Comparison of ENCODE assay signal across 25 cellular contexts in the genomic region with DNA sequence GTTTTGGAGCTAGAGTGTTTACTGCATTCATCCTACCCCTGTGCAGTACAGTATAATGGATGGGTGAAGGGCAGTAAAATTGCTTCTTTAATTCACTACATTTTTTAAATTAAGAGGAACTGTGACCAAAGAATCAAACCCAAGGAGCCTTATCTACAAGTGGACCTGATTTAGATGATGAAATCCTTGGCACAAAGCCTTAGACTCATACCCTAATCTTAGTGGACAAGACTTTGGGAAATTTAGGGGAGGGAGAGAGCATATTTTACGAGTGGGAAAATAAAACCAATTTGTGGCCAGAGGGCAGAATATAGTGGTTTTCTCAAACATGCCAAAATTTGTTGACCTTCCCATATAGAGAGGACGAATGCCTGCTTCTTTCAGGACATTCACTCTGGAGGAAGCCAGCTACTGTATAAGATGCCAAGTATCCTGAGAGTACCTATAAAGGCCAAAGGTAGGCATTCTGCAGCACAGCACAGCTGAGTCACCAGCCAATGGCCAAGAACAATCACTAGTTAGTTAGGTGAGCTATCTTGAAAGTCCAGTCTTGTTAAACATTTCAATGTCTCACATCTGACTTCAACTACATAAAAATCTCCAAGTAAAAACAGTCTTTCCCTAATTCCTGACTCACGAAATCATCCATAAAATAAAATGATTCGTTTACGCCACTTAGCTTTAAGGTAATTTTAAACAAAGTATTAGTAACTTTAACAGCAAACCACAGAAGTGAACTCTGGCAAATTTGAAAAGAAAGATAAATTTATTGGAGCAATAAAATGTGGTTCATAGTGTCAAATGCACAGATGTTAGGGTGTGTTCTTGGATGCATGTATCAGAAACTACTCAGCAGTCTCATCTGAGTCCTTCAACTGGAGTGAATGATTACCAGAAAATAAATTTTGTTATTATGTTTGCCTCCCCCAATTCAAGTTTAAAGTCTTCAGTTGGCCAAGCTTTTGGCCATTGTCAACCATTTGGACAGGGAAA.
DNase-seq lines count a peak whose midpoint lies in the region; ATAC-seq and TF ChIP-seq lines count a peak whose summit lies in the region.
"Had no signal": no experiment of that assay in that cellular context is flagged by ENCODE, and none has a peak within 500 bp of the region (broad histone marks: within the 10 kb centered on the region; RNA-seq: fewer than 3 reads in every experiment).

No MANE protein-coding gene starts in this region.

- TF ChIP-seq CTCF in AG09309 (IDR thresholded peaks at IDR 0.05; ENCODE audit: control insufficient read depth, insufficient read depth, low read depth, low read length, missing control alignments) = no peak
- TF ChIP-seq CTCF in epithelial cell of esophagus (IDR thresholded peaks at IDR 0.05; ENCODE audit: insufficient read depth, low read depth, low read length, missing control alignments) = no peak

- H3K4me3 ChIP-seq in AG09309 (ENCODE audit: control insufficient read depth, low read depth, low read length) = no peak overlapping the region
- no peak overlapping the region for H3K4me3 ChIP-seq in epithelial cell of esophagus (ENCODE audit: low read length)
- H3K4me3 ChIP-seq: lung, skin epidermis had no signal

- peak; percentile 35 for DNase-seq in AG09309 (ENCODE audit: low read depth)
- peak; percentile 61 for DNase-seq in OCI-M1 (lab: John Stamatoyannopoulos, UW)
- peak; percentile 50 for DNase-seq in epithelial cell of esophagus (ENCODE audit: low read depth)
- peak; percentile 61 for DNase-seq in left kidney (ENCODE audit: low read depth, low spot score)
- DNase-seq in NCI-H2196 (lab: John Stamatoyannopoulos, UW; ENCODE audit: unreplicated experiment) = no peak
- DNase-seq: activated CD4-positive, alpha-beta T cell treated with anti-CD3 and anti-CD28 coated beads, Interleukin-2, amount 10 ng/mL, durations not matched to agents 24 days and 14 days; activated CD8-positive, alpha-beta memory T cell treated with anti-CD3 and anti-CD28 coated beads for 24 hours; activated T-cell treated with anti-CD3 and anti-CD28 coated beads for 4 hours; anterior cingulate cortex; CD4-positive, CD25-positive, alpha-beta regulatory T cell; effector CD4-positive, alpha-beta T cell; erythroblast; head of caudate nucleus; Kasumi-1; natural killer cell; NCI-H1694; NCI-H446 treated with DMSO at 0.1 percent for 48 hours; NCI-H82; stimulated activated naive CD8-positive, alpha-beta T cell treated with anti-CD3 and anti-CD28 coated beads, Interleukin-15, Interleukin-2, amounts not matched to agents 100 U/mL and 50 U/mL, for 24 hours had no signal

- ATAC-seq in HG03439 (IDR thresholded peaks at IDR 0.05; ENCODE audit: unreplicated experiment) = no peak
- ATAC-seq in GM18517 (IDR thresholded peaks at IDR 0.05; ENCODE audit: unreplicated experiment) = no peak
- ATAC-seq in HG03520 (IDR thresholded peaks at IDR 0.05; ENCODE audit: unreplicated experiment) = no peak
- ATAC-seq: foreskin keratinocyte; natural killer cell; stimulated activated naive CD8-positive, alpha-beta T cell treated with anti-CD3 and anti-CD28 coated beads, Interleukin-15, Interleukin-2, amounts not matched to agents 100 U/mL and 50 U/mL, for 24 hours had no signal
